Comparison of ENCODE assay signal across 9 cellular contexts in the genomic region with DNA sequence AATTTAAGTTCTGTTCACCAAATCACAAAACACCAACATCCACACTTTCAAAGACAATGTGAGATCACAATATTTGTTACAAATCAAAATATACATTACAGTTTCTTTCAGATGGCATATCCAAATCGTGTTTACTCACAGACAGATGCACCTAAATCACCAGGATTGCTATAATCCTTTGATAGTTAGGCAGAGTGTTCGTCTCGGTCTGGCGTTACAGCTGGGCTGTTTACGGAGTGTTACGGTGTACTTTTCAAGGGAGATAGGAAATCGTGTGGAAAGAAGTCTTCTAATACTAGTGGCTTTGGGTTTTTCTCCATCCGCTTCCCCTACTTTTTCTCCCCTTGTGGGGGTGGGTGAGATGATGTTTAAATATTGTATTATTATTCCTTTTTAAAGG. TPM values are rescaled to one million over a fixed set of nuclear protein-coding genes. Genes with fewer than 3 reads are reported as not detected.
DNase-seq lines count a peak whose midpoint lies in the region; ATAC-seq and TF ChIP-seq lines count a peak whose summit lies in the region.
"Had no signal": no experiment of that assay in that cellular context is flagged by ENCODE, and none has a peak within 500 bp of the region (broad histone marks: within the 10 kb centered on the region; RNA-seq: fewer than 3 reads in every experiment).

No MANE protein-coding gene starts in this region.

- TF ChIP-seq CTCF in esophagus muscularis mucosa (IDR thresholded peaks at IDR 0.05): no peak
- no peak for TF ChIP-seq CTCF in foreskin keratinocyte (conservative IDR thresholded peaks at IDR 0.05)
- TF ChIP-seq CTCF in MM.1S (IDR thresholded peaks at IDR 0.05; ENCODE audit: low read length): no peak

- no peak overlapping the region for H3K27ac Mint-ChIP-seq in CD4-positive, alpha-beta memory T cell

- peaks cover 2 to 57% (median 37%) of the 10 kb centered on the region in 8 donors for H3K9me3 Mint-ChIP-seq in CD4-positive, alpha-beta memory T cell

- H3K79me2 ChIP-seq in Karpas-422 (ENCODE audit: low read length) (no peaks in the 10 kb centered on the region), MM.1S (ENCODE audit: low read length) (no peaks in the 10 kb centered on the region)

- no peak overlapping the region for H3K4me3 ChIP-seq in CD4-positive, alpha-beta memory T cell (ENCODE audit: low read length in 2 of 2)
- peak overlapping the region; percentile 71 for H3K4me3 ChIP-seq in Karpas-422 (ENCODE audit: low read length)
- peak overlapping the region; percentile 48 to 57 (median 54) for H3K4me3 ChIP-seq in esophagus muscularis mucosa
- no peak overlapping the region for H3K4me3 ChIP-seq in MM.1S (ENCODE audit: low read length)

- no peaks in the 10 kb centered on the region for H3K36me3 Mint-ChIP-seq in CD4-positive, alpha-beta memory T cell

- H3K36me3 ChIP-seq in CD4-positive, alpha-beta memory T cell (ENCODE audit: insufficient read depth, low read length): no peaks in the 10 kb centered on the region
- H3K36me3 ChIP-seq in Karpas-422 (ENCODE audit: insufficient read depth, low read length): no peaks in the 10 kb centered on the region
- no peaks in the 10 kb centered on the region for H3K36me3 ChIP-seq in esophagus muscularis mucosa
- H3K36me3 ChIP-seq in MM.1S (replicated peaks; ENCODE audit: insufficient read depth, low read length): no peaks in the 10 kb centered on the region

- CTCF ChIA-PET in CD4-positive, alpha-beta memory T cell (lab: Charles Lee; ENCODE audit: partially characterized antibody): no interaction called here

- H3K4me3 Mint-ChIP-seq in CD4-positive, alpha-beta memory T cell: peak overlapping the region in 5 of 8 donors; percentile 3 to 84 (median 45)

- no peak overlapping the region for H3K27ac ChIP-seq in CD4-positive, alpha-beta memory T cell (ENCODE audit: low read depth, low read length)
- H3K27ac ChIP-seq in Karpas-422 (ENCODE audit: low read length): no peak overlapping the region
- H3K27ac ChIP-seq in esophagus muscularis mucosa (replicated peaks in 1 of 4): peak overlapping the region in 3 of 4 donors; percentile 57 to 67 (median 62)
- no peak overlapping the region for H3K27ac ChIP-seq in foreskin keratinocyte
- no peak overlapping the region for H3K27ac ChIP-seq in MM.1S (ENCODE audit: low read length)

- peak overlapping the region; percentile 68 for H3K9ac ChIP-seq in Karpas-422 (ENCODE audit: low read length)
- H3K9ac ChIP-seq in MM.1S (ENCODE audit: low read length): no peak overlapping the region

- H3K4me2 ChIP-seq in Karpas-422 (ENCODE audit: low read depth, low read length, poor library complexity, severe bottlenecking) (peak overlapping the region; percentile 76), MM.1S (ENCODE audit: low read depth, low read length) (no peak overlapping the region)

- peaks cover 42 to 64% of the 10 kb centered on the region in 2 donors for H3K27me3 Mint-ChIP-seq in CD4-positive, alpha-beta memory T cell

- H4K20me1 ChIP-seq in Karpas-422 (ENCODE audit: insufficient read depth, low read depth, low read length) (no peaks in the 10 kb centered on the region), MM.1S (ENCODE audit: insufficient read depth, low read length) (no peaks in the 10 kb centered on the region)

- H2AFZ ChIP-seq in Karpas-422 (ENCODE audit: low read length) (no peak overlapping the region), MM.1S (ENCODE audit: low read length) (no peak overlapping the region)

- H3F3A ChIP-seq in MM.1S (ENCODE audit: insufficient read depth, low read length): no peaks in the 10 kb centered on the region

- peaks cover 10 to 28% (median 23%) of the 10 kb centered on the region in 4 donors for H3K4me1 Mint-ChIP-seq in CD4-positive, alpha-beta memory T cell

- H3K9me3 ChIP-seq in CD4-positive, alpha-beta memory T cell (ENCODE audit: control insufficient read depth in 1 of 2, low read length in 2 of 2): no peaks in the 10 kb centered on the region
- H3K9me3 ChIP-seq in Karpas-422 (ENCODE audit: low read length): no peaks in the 10 kb centered on the region
- H3K9me3 ChIP-seq in esophagus muscularis mucosa: no peaks in the 10 kb centered on the region
- H3K9me3 ChIP-seq in MM.1S (replicated peaks; ENCODE audit: insufficient read depth, low read length): no peaks in the 10 kb centered on the region

- ATAC-seq in foreskin keratinocyte: no peak

- H3K9me2 ChIP-seq in Karpas-422 (replicated peaks; ENCODE audit: insufficient read depth, low read length) (no peaks in the 10 kb centered on the region), MM.1S (replicated peaks; ENCODE audit: insufficient read depth, low read length) (no peaks in the 10 kb centered on the region)

- WGBS in esophagus muscularis mucosa: 67% methylated on average over 8 of the region's 8 CpGs

- TF ChIP-seq EP300 in esophagus muscularis mucosa (IDR thresholded peaks at IDR 0.05): no peak

- DNase-seq in CD4-positive, alpha-beta memory T cell: no peak
- DNase-seq in Karpas-422: no peak
- no peak for DNase-seq in esophagus muscularis mucosa (ENCODE audit: extremely low spot score)
- peak; percentile 45 for DNase-seq in retina
- DNase-seq in putamen (ENCODE audit: low spot score): no peak
- DNase-seq in GM03348 (ENCODE audit: low spot score): no peak
- no peak for DNase-seq in foreskin keratinocyte
- no peak for DNase-seq in MM.1S
- DNase-seq: GDM1 had no signal

- H3K27me3 ChIP-seq in CD4-positive, alpha-beta memory T cell (ENCODE audit: insufficient read depth, low read length): peaks cover 49% of the 10 kb centered on the region
- H3K27me3 ChIP-seq in Karpas-422 (ENCODE audit: low read length): no peaks in the 10 kb centered on the region
- H3K27me3 ChIP-seq in esophagus muscularis mucosa: peaks cover 0 to 9% (median 0%) of the 10 kb centered on the region in 4 donors
- peaks cover 100% of the 10 kb centered on the region for H3K27me3 ChIP-seq in foreskin keratinocyte
- H3K27me3 ChIP-seq in MM.1S (replicated peaks; ENCODE audit: insufficient read depth, low read length): no peaks in the 10 kb centered on the region

- POLR2A ChIA-PET in CD4-positive, alpha-beta memory T cell (lab: Charles Lee; ENCODE audit: partially characterized antibody): no interaction called here

- intact Hi-C loops in CD4-positive, alpha-beta memory T cell (cut with micrococcal nuclease): no loop called here
- intact Hi-C loops in esophagus muscularis mucosa (cut with DNase I): no loop called here

- TF ChIP-seq POLR2A in esophagus muscularis mucosa (IDR thresholded peaks at IDR 0.05; ENCODE audit: low read depth): no peak

- H3K4me1 ChIP-seq in CD4-positive, alpha-beta memory T cell (ENCODE audit: insufficient read depth, low read length): peaks cover 10% of the 10 kb centered on the region
- H3K4me1 ChIP-seq in Karpas-422 (ENCODE audit: low read length) (peaks cover 45% of the 10 kb centered on the region), esophagus muscularis mucosa (peaks cover 4 to 21% (median 15%) of the 10 kb centered on the region in 4 donors), foreskin keratinocyte (no peaks in the 10 kb centered on the region), MM.1S (ENCODE audit: low read length) (no peaks in the 10 kb centered on the region)

RNA-seq across cellular contexts. Expression of a gene that starts 1.9 kb away (rescaled TPM):
- total RNA-seq in CD4-positive, alpha-beta memory T cell: not detected
- polyA plus RNA-seq in CD4-positive, alpha-beta memory T cell: not detected
- 7.1 and 9.9 TPM in 2 replicates for total RNA-seq in Karpas-422 (2014; rRNA removed; shearing (Covaris generic); ENCODE audit: low replicate concordance)
- 1 to 10 TPM in 2 of 4 donors, under 1 TPM in 2; 0.83 to 2.9 (median 1.5) TPM for total RNA-seq in esophagus muscularis mucosa
- total RNA-seq in foreskin keratinocyte: not detected in 2 replicates
- polyA plus RNA-seq in foreskin keratinocyte: not detected in 2 replicates

Comparison
In these comparisons a context has a peak if more than half of its experiments do, and no peak if none do; other contexts are left out.
1. H3K27ac ChIP-seq: peak in esophagus muscularis mucosa (3 of 4); none in CD4-positive, alpha-beta memory T cell (single experiment), Karpas-422 (single experiment), foreskin keratinocyte (single experiment) and MM.1S (single experiment).
2. H3K4me3 ChIP-seq: peak in Karpas-422 (single experiment) and esophagus muscularis mucosa (4 of 4); none in CD4-positive, alpha-beta memory T cell (0 of 2) and MM.1S (single experiment).